In the genomic region with DNA sequence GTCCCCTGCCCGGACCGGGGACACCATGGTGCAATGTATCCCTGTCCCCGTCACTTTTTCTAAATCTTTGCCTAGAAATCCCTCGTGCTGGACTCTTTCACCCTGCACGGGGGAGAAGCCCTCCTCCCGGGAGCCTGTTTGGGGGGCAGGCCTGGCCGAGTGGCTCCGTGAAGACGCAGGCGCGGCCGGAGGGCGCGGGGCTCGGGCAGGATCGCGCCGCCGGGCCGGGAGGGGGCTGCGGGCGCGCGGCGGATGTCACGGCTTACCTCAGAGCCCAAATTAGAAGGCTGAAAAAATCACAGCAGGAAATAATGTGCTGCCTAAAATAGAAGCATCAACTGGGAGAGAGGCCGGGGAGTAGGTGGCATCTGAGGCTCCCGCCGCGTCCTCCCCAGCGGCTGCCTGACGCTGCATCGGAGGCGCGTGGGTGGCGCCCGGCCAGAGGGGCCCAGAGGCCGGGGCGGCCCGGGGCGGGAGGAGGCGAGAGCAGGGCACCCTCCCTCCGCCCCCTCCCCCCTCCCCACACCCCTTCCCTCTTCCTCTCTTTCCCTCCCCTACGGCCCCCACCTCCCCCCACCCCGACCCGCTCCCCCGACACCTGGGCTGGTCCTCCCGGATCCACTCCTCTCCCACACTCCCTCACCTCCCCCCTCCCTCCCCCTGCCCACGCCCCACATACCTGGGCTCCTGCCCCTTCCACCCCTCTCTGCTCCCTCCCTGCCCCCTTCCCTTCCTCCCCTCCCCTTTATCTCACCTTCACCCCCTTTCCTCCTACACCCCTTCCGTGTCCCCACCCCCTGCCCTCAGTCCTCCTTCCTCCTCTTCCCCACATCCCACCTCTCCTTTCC, we compare ENCODE assay signal across 8 cellular contexts. TPM values are rescaled to one million over a fixed set of nuclear protein-coding genes. Genes with fewer than 3 reads are reported as not detected.
DNase-seq lines count a peak whose midpoint lies in the region; ATAC-seq and TF ChIP-seq lines count a peak whose summit lies in the region.

No MANE protein-coding gene starts in this region.

- H3K27me3 Mint-ChIP-seq in activated B cell treated with CpG ODN at 0.5 μM for 24 hours: peaks cover 34% of the 10 kb centered on the region
- H3K27me3 Mint-ChIP-seq in effector memory CD8-positive, alpha-beta T cell: peaks cover 8 to 16% of the 10 kb centered on the region in 2 donors

- POLR2A ChIA-PET in activated B cell treated with CpG ODN at 0.5 μM for 24 hours (lab: Charles Lee): interaction anchor here (0.8 kb wide), 1 partner anchor 49 kb away, joined by 3 read pairs; no protein-coding TSS in a partner anchor

- intact Hi-C loops in activated B cell treated with CpG ODN at 0.5 μM for 24 hours (cut with micrococcal nuclease): no loop called here

- peaks cover 16% of the 10 kb centered on the region for H3K4me1 Mint-ChIP-seq in activated B cell treated with CpG ODN at 0.5 μM for 24 hours
- peaks cover 15 to 18% of the 10 kb centered on the region in 2 donors for H3K4me1 Mint-ChIP-seq in effector memory CD8-positive, alpha-beta T cell (ENCODE audit: low read depth in 2 of 2)

- no peaks in the 10 kb centered on the region for H3K36me3 ChIP-seq in stomach smooth muscle (ENCODE audit: control insufficient read depth in 2 of 2, insufficient read depth in 2 of 2, low read length in 2 of 2)

- DNase-seq in DMS53 (lab: John Stamatoyannopoulos, UW) (peak; percentile 55), DMS53 treated with DMSO at 0.1 percent for 48 hours (lab: John Stamatoyannopoulos, UW; ENCODE audit: unreplicated experiment) (no peak), activated B cell treated with CpG ODN at 0.5 μM for 24 hours (no peak), mesenteric fat pad (ENCODE audit: low spot score) (peak; percentile 88), NCI-H2196 treated with DMSO at 0.1 percent for 48 hours (lab: John Stamatoyannopoulos, UW; ENCODE audit: unreplicated experiment) (no peak)
- peak in 2 of 3 experiments; percentile 15 to 19 for DNase-seq in effector memory CD8-positive, alpha-beta T cell

- no peak overlapping the region for H3K27ac Mint-ChIP-seq in activated B cell treated with CpG ODN at 0.5 μM for 24 hours
- no peak overlapping the region for H3K27ac Mint-ChIP-seq in effector memory CD8-positive, alpha-beta T cell

- H3K4me3 Mint-ChIP-seq in activated B cell treated with CpG ODN at 0.5 μM for 24 hours: peak overlapping the region; percentile 19
- H3K4me3 Mint-ChIP-seq in effector memory CD8-positive, alpha-beta T cell: peak overlapping the region; percentile 75 to 81

- peak overlapping the region; percentile 60 to 75 for H3K9ac ChIP-seq in stomach smooth muscle (ENCODE audit: low read length in 2 of 2)

- H3K9me3 Mint-ChIP-seq in activated B cell treated with CpG ODN at 0.5 μM for 24 hours: no peaks in the 10 kb centered on the region
- no peaks in the 10 kb centered on the region for H3K9me3 Mint-ChIP-seq in effector memory CD8-positive, alpha-beta T cell

- H3K27me3 ChIP-seq in stomach smooth muscle (ENCODE audit: control insufficient read depth in 1 of 2, insufficient read depth in 2 of 2, low read length in 2 of 2): no peaks in the 10 kb centered on the region

- ATAC-seq in activated B cell treated with CpG ODN at 0.5 μM for 24 hours (ENCODE audit: low read depth) (peak; percentile 58), GM21529 (IDR thresholded peaks at IDR 0.05; ENCODE audit: unreplicated experiment) (no peak)
- ATAC-seq in effector memory CD8-positive, alpha-beta T cell (replicated peaks): peak; percentile 81

- H3K4me1 ChIP-seq in stomach smooth muscle (ENCODE audit: control insufficient read depth, insufficient read depth, low read length): peaks cover 13% of the 10 kb centered on the region

- no peak overlapping the region for H3K27ac ChIP-seq in stomach smooth muscle (ENCODE audit: low read length)

- H3K36me3 Mint-ChIP-seq in activated B cell treated with CpG ODN at 0.5 μM for 24 hours (ENCODE audit: low read depth): no peaks in the 10 kb centered on the region
- H3K36me3 Mint-ChIP-seq in effector memory CD8-positive, alpha-beta T cell (ENCODE audit: insufficient read depth): no peaks in the 10 kb centered on the region

- peak overlapping the region; percentile 57 to 69 for H3K4me3 ChIP-seq in stomach smooth muscle (ENCODE audit: low read length in 2 of 2)

- no peak for TF ChIP-seq CTCF in activated B cell treated with CpG ODN at 0.5 μM for 24 hours (IDR thresholded peaks at IDR 0.05)

- CTCF ChIA-PET in activated B cell treated with CpG ODN at 0.5 μM for 24 hours (lab: Charles Lee): interaction anchor here (1.9 kb wide), 1 partner anchor 32 kb away, joined by 4 read pairs; no protein-coding TSS in a partner anchor

- H3K9me3 ChIP-seq in stomach smooth muscle (ENCODE audit: control insufficient read depth in 2 of 2, low read length in 2 of 2): no peaks in the 10 kb centered on the region

RNA-seq across cellular contexts. Expression of gene SLC4A1AP, which starts 51.9 kb away (rescaled TPM):
- total RNA-seq in activated B cell treated with CpG ODN at 0.5 μM for 24 hours (21.4 and 22.0 TPM in 2 replicates), mesenteric fat pad (18.0 TPM)

RNA-seq across cellular contexts. Expression of gene SUPT7L, which starts 52.1 kb away (rescaled TPM):
- total RNA-seq in activated B cell treated with CpG ODN at 0.5 μM for 24 hours (28.1 and 30.9 TPM in 2 replicates), mesenteric fat pad (28.1 TPM)

RNA-seq across cellular contexts. Expression of gene MRPL33, which starts 56.0 kb away (rescaled TPM):
- total RNA-seq in activated B cell treated with CpG ODN at 0.5 μM for 24 hours (24.6 and 27.4 TPM in 2 replicates), mesenteric fat pad (71.1 TPM)

Comparison
In these comparisons a context has a peak if more than half of its experiments do, and no peak if none do; other contexts are left out.
1. DNase-seq: peak in DMS53 (single experiment), effector memory CD8-positive, alpha-beta T cell (2 of 3) and mesenteric fat pad (single experiment); none in DMS53 treated with DMSO at 0.1 percent for 48 hours (single experiment), activated B cell treated with CpG ODN at 0.5 μM for 24 hours (single experiment) and NCI-H2196 treated with DMSO at 0.1 percent for 48 hours (single experiment).